Comparison of ENCODE assay signal across 14 cellular contexts in the genomic region with DNA sequence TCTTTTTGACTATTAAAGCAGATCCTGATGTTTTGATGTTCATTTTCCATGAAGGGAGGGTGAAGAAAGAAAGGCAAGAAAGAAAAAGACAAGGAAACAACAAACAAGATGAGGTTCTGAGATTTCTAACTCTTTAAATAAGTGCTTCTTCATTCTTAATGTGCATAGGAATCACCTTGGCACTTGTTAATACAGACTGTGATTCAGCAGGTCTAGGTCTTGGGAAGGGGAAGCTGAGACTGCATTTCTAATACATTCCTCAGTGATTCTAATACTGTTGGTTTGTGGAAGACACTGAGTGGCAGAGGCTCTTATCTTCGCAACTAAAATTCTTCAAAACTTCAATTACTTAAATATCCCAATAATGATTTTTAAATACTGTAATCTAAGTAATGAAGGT.
DNase-seq lines count a peak whose midpoint lies in the region; ATAC-seq and TF ChIP-seq lines count a peak whose summit lies in the region.
"Had no signal": no experiment of that assay in that cellular context is flagged by ENCODE, and none has a peak within 500 bp of the region (broad histone marks: within the 10 kb centered on the region; RNA-seq: fewer than 3 reads in every experiment).

No MANE protein-coding gene starts in this region.

- H3K4me3 ChIP-seq in HUES6 (ENCODE audit: low read depth, low read length) (no peak overlapping the region), brain microvascular endothelial cell (ENCODE audit: low read depth, low read length) (no peak overlapping the region), suprapubic skin (no peak overlapping the region)
- H3K4me3 ChIP-seq: gastrocnemius medialis had no signal

- TF ChIP-seq CTCF in brain microvascular endothelial cell (IDR thresholded peaks at IDR 0.05; ENCODE audit: low read depth, low read length, missing control alignments), result no peak
- no peak for TF ChIP-seq CTCF in suprapubic skin (IDR thresholded peaks at IDR 0.05)

- no peak for TF ChIP-seq EP300 in suprapubic skin (IDR thresholded peaks at IDR 0.05)

- peak overlapping the region; percentile 58; the same call in 1 of the 2 replicates for H3K27ac ChIP-seq in HUES6 (ENCODE audit: low read depth, low read length)
- H3K27ac ChIP-seq in brain microvascular endothelial cell, result peak overlapping the region; percentile 86
- H3K27ac ChIP-seq in layer of hippocampus (ENCODE audit: low read depth, low read length), result peak overlapping the region; percentile 24
- peak overlapping the region; percentile 50 for H3K27ac ChIP-seq in suprapubic skin
- H3K27ac ChIP-seq: VCaP had no signal

- H3K9ac ChIP-seq in HUES6 (ENCODE audit: low read length), result no peak overlapping the region

- WGBS in suprapubic skin, result 97% methylated on average over 1 of the region's 1 CpG

- ATAC-seq in GM19324 (IDR thresholded peaks at IDR 0.05; ENCODE audit: low FRiP score, unreplicated experiment), result no peak
- ATAC-seq: Right ventricle myocardium inferior had no signal

- H3K9me3 ChIP-seq in HUES6 (ENCODE audit: control insufficient read depth, insufficient read depth, low read depth, low read length) (no peaks in the 10 kb centered on the region), suprapubic skin (no peaks in the 10 kb centered on the region)
- H3K9me3 ChIP-seq: Caco-2, gastrocnemius medialis had no signal

- DNase-seq in brain microvascular endothelial cell (peak; percentile 36), suprapubic skin (ENCODE audit: low spot score in 2 of 2) (no peak), NCI-H748 (lab: John Stamatoyannopoulos, UW; ENCODE audit: unreplicated experiment) (no peak)
- no peak for DNase-seq in central memory CD4-positive, alpha-beta T cell
- DNase-seq: cerebellar nuclear complex, gastrocnemius medialis, MM.1S, NCI-H510A had no signal

- in situ Hi-C loops in brain microvascular endothelial cell (cut with HindIII; ENCODE audit: low pct_ligation_motif_present, low sequenced_read_pairs), result no loop called here

- H3K27me3 ChIP-seq in HUES6 (ENCODE audit: control insufficient read depth, insufficient read depth, low read length) (no peaks in the 10 kb centered on the region), brain microvascular endothelial cell (replicated peaks) (no peaks in the 10 kb centered on the region), layer of hippocampus (ENCODE audit: control insufficient read depth, insufficient read depth, low read length) (no peaks in the 10 kb centered on the region), suprapubic skin (no peaks in the 10 kb centered on the region)
- H3K27me3 ChIP-seq: gastrocnemius medialis had no signal

- TF ChIP-seq POLR2A in suprapubic skin (IDR thresholded peaks at IDR 0.05), result no peak

- H3K4me1 ChIP-seq in HUES6 (ENCODE audit: control insufficient read depth, insufficient read depth, low read length) (peaks cover 14% of the 10 kb centered on the region), suprapubic skin (peaks cover 9% of the 10 kb centered on the region)
- H3K4me1 ChIP-seq: Caco-2 had no signal

- no peaks in the 10 kb centered on the region for H3K36me3 ChIP-seq in HUES6 (ENCODE audit: control insufficient read depth, insufficient read depth, low read length)
- H3K36me3 ChIP-seq in brain microvascular endothelial cell (replicated peaks), result no peaks in the 10 kb centered on the region
- no peaks in the 10 kb centered on the region for H3K36me3 ChIP-seq in suprapubic skin

Comparison
In these comparisons a context has a peak if more than half of its experiments do, and no peak if none do; other contexts are left out.
1. H3K27ac ChIP-seq: peak in every context shown above with its lines; median percentile 86 in brain microvascular endothelial cell; 58 in HUES6; 50 in suprapubic skin; 24 in layer of hippocampus.